15 cellular contexts compared by ENCODE assay signal in the genomic region with DNA sequence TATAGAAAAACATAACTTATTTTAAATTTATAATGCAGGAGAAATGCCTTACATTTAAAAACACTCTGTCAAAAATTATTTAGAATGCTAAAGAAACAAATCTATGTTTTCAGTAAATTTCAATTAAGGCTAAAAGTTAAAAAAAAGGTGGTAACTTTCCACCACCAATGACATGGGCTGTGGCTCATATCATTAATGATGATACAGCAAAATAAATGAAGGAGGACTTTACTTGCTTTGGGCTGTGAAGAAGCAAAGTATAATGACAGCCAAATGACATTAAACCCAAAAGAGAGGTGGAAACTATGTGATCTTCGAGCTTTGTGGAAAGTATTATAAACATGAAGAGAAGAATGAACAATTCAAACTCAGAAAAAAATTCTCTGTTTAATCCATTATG.
A peak's percentile ranks its signal among the peaks of the same experiment; 100 is the strongest.
DNase-seq lines count a peak whose midpoint lies in the region; ATAC-seq, FAIRE-seq and TF ChIP-seq lines count a peak whose summit lies in the region.
"Had no signal": no experiment of that assay in that cellular context is flagged by ENCODE, and none has a peak within 500 bp of the region (broad histone marks: within the 10 kb centered on the region; RNA-seq: fewer than 3 reads in every experiment).

No MANE protein-coding gene starts in this region.

- no peaks in the 10 kb centered on the region for H3K9me3 Mint-ChIP-seq in nephron
- H3K9me3 Mint-ChIP-seq: CD4-positive, alpha-beta memory T cell had no signal

- dilution Hi-C loops in IMR-90 (cut with HindIII; ENCODE audit: low sequenced_read_pairs, unreplicated experiment), result no loop called here

- H3K36me3 ChIP-seq in IMR-90 (ENCODE audit: control insufficient read depth, insufficient read depth, low read length) (no peaks in the 10 kb centered on the region), H1 (ENCODE audit: control insufficient read depth in 2 of 4, insufficient read depth in 4 of 4, low read length in 3 of 4) (no peaks in the 10 kb centered on the region)
- H3K36me3 ChIP-seq: BE2C, HAP-1 had no signal

- H4K8ac ChIP-seq in IMR-90 (ENCODE audit: low read depth in 2 of 2, low read length in 2 of 2) (no peak overlapping the region), H1 (ENCODE audit: extremely low read depth, insufficient read depth, low read length) (no peak overlapping the region)

- no peaks in the 10 kb centered on the region for H3K27me3 Mint-ChIP-seq in nephron (ENCODE audit: low read depth)

- H3K4me1 ChIP-seq in A549, result peaks cover 20% of the 10 kb centered on the region
- peaks cover 8% of the 10 kb centered on the region for H3K4me1 ChIP-seq in IMR-90 (ENCODE audit: control insufficient read depth, insufficient read depth, low read length)
- no peaks in the 10 kb centered on the region for H3K4me1 ChIP-seq in H1 (replicated peaks in 1 of 4; ENCODE audit: control insufficient read depth in 3 of 4, insufficient read depth in 4 of 4, low read length in 3 of 4)

- no peak overlapping the region for H2AK9ac ChIP-seq in IMR-90 (replicated peaks; ENCODE audit: low read depth, low read length, poor library complexity)

- no peak overlapping the region for H4K5ac ChIP-seq in IMR-90 (ENCODE audit: low read depth, low read length)
- H4K5ac ChIP-seq in H1 (ENCODE audit: insufficient read length, low read depth, low read length), result no peak overlapping the region

- no peak overlapping the region for H2BK120ac ChIP-seq in IMR-90 (ENCODE audit: low read depth, low read length)
- no peak overlapping the region for H2BK120ac ChIP-seq in H1 (replicated peaks; ENCODE audit: low read depth, low read length)

- H2BK15ac ChIP-seq in IMR-90 (ENCODE audit: low read depth, low read length), result no peak overlapping the region
- no peak overlapping the region for H2BK15ac ChIP-seq in H1 (ENCODE audit: low read length)

- intact Hi-C loops in IMR-90 (cut with micrococcal nuclease), result no loop called here

- no peak for FAIRE-seq in A549 (lab: Jason Lieb, UNC)
- FAIRE-seq in H1 (lab: Jason Lieb, UNC), result no peak
- FAIRE-seq: A204.1, GM12891 had no signal

- ATAC-seq in A549 (no peak), IMR-90 (ENCODE audit: low read depth) (no peak), HG03469 (IDR thresholded peaks at IDR 0.05; ENCODE audit: unreplicated experiment) (no peak)

- H3K9me3 ChIP-seq in A549, result no peaks in the 10 kb centered on the region
- H3K9me3 ChIP-seq in IMR-90 (ENCODE audit: control insufficient read depth, insufficient read depth, low read length), result no peaks in the 10 kb centered on the region
- H3K9me3 ChIP-seq in H1 (ENCODE audit: insufficient read depth in 2 of 2, low read depth in 1 of 2, low read length in 1 of 2), result no peaks in the 10 kb centered on the region
- H3K9me3 ChIP-seq: BE2C, HAP-1 had no signal

- no peak overlapping the region for H2BK12ac ChIP-seq in H1 (ENCODE audit: low read depth, low read length)

- H3K79me1 ChIP-seq in IMR-90 (ENCODE audit: low read depth in 1 of 2, low read length in 2 of 2) (peaks cover 0 to 8% of the 10 kb centered on the region in 2 experiments; a peak in 1 of 4 replicates), H1 (ENCODE audit: low read depth, low read length) (no peaks in the 10 kb centered on the region)

- no peak overlapping the region for H2BK20ac ChIP-seq in IMR-90 (ENCODE audit: low read depth, low read length)
- H2BK20ac ChIP-seq in H1 (ENCODE audit: low read length), result no peak overlapping the region

- BruUV-seq in IMR-90 (replicated peaks; lab: Mats Ljungman, UMichigan), result no TSS peak

- DNase-seq in A549 (ENCODE audit: low read depth in 1 of 2, low spot score in 1 of 2) (no peak), IMR-90 (no peak), H1 (ENCODE audit: low read depth in 1 of 2, low spot score in 2 of 2) (no peak), HK-2 (ENCODE audit: unreplicated experiment) (no peak), SK-N-DZ (ENCODE audit: low spot score) (no peak)
- DNase-seq: BE2C, DMS79, GOT3 had no signal

- no peaks in the 10 kb centered on the region for H3K9me1 ChIP-seq in IMR-90 (ENCODE audit: insufficient read depth, low read length)

- H3K23ac ChIP-seq in IMR-90 (ENCODE audit: low read depth, low read length) (no peak overlapping the region), H1 (ENCODE audit: insufficient read length) (no peak overlapping the region)

- H3K36me3 Mint-ChIP-seq in nephron (ENCODE audit: low read depth), result no peaks in the 10 kb centered on the region
- H3K36me3 Mint-ChIP-seq: CD4-positive, alpha-beta memory T cell had no signal

- WGBS in A549 (ENCODE audit: missing lambda C conversion rate), result 50% methylated on average over 1 of the region's 1 CpG
- no CpG with 5 or more reads among the region's 1 CpG for WGBS in IMR-90 (ENCODE audit: extremely low coverage in 2 of 2, insufficient read length in 1 of 2), 2 experiments
- 80% methylated on average over 1 of the region's 1 CpG; no CpG with 5 or more reads in 1 of the 2 experiments for WGBS in H1 (ENCODE audit: extremely low coverage in 1 of 2, insufficient coverage in 1 of 2, insufficient read length in 1 of 2, insufficient replicate concordance in 2 of 2, low coverage in 1 of 2, low lambda C conversion rate in 2 of 2, missing lambda C conversion rate in 1 of 2), 2 experiments

- H3K4ac ChIP-seq in IMR-90 (ENCODE audit: low read depth, low read length) (no peak overlapping the region), H1 (replicated peaks; ENCODE audit: insufficient read length, low read depth, low read length) (no peak overlapping the region)

- no peak overlapping the region for H2BK5ac ChIP-seq in IMR-90 (ENCODE audit: low read depth, low read length, poor library complexity, severe bottlenecking)
- H2BK5ac ChIP-seq in H1 (ENCODE audit: low read depth, low read length), result no peak overlapping the region

- in situ Hi-C loops in IMR-90 (cut with MboI; ENCODE audit: low sequenced_read_pairs), result no loop called here

- H3K4me2 ChIP-seq in A549, result peak overlapping the region; percentile 26; the same call in 1 of the 3 replicates
- H3K4me2 ChIP-seq in IMR-90 (ENCODE audit: low read depth, low read length), result peak overlapping the region; percentile 35; the same call in 1 of the 2 replicates
- no peak overlapping the region for H3K4me2 ChIP-seq in H1 (ENCODE audit: insufficient read depth in 1 of 2, low read depth in 2 of 2, low read length in 2 of 2)

- TF ChIP-seq EP300 in A549 (IDR thresholded peaks at IDR 0.05), result no peak
- no peak for TF ChIP-seq EP300 in H1 (IDR thresholded peaks at IDR 0.05; ENCODE audit: borderline replicate concordance in 1 of 2, low read depth in 2 of 2, low read length in 2 of 2)

- no peak overlapping the region for H3K4me3 ChIP-seq in A549
- H3K4me3 ChIP-seq in IMR-90 (ENCODE audit: insufficient read depth, low read depth, low read length), result no peak overlapping the region
- no peak overlapping the region for H3K4me3 ChIP-seq in H1 (ENCODE audit: extremely low read depth in 1 of 4, insufficient read depth in 2 of 4, low read depth in 3 of 4, low read length in 4 of 4)
- H3K4me3 ChIP-seq: HAP-1 had no signal

- H3K23me2 ChIP-seq in H1 (ENCODE audit: low read depth, low read length), result no peaks in the 10 kb centered on the region

- no peak overlapping the region for H3K56ac ChIP-seq in IMR-90 (ENCODE audit: extremely low read depth, insufficient read depth, low read length)
- no peak overlapping the region for H3K56ac ChIP-seq in H1 (replicated peaks; ENCODE audit: insufficient read length, low read depth, low read length)

- H4K20me1 ChIP-seq in IMR-90 (ENCODE audit: insufficient read depth, low read length), result no peaks in the 10 kb centered on the region
- H4K20me1 ChIP-seq in H1 (replicated peaks in 1 of 2; ENCODE audit: control insufficient read depth in 1 of 2, insufficient read depth in 2 of 2, low read length in 2 of 2), result no peaks in the 10 kb centered on the region

- H3K18ac ChIP-seq in IMR-90 (ENCODE audit: low read depth, low read length), result no peak overlapping the region; the same call in 1 of the 2 replicates
- H3K18ac ChIP-seq in H1 (ENCODE audit: extremely low read depth, low read length), result no peak overlapping the region

- no peak overlapping the region for H3K4me3 Mint-ChIP-seq in nephron
- H3K4me3 Mint-ChIP-seq: CD4-positive, alpha-beta memory T cell had no signal

- CTCF ChIA-PET in A549 (lab: Yijun Ruan, JAX), result interaction anchor here (0.6 kb wide), 2 partner anchors 248 to 483 kb away, joined by 3 to 4 read pairs; no protein-coding TSS in a partner anchor
- CTCF ChIA-PET in IMR-90 (lab: Yijun Ruan, JAX), result interaction anchor here (0.6 kb wide), 1 partner anchor 94 kb away, joined by 3 read pairs; no protein-coding TSS in a partner anchor
- CTCF ChIA-PET in H1 (lab: Charles Lee; ENCODE audit: partially characterized antibody), result interaction anchor here (0.7 to 0.9 kb wide), 2 partner anchors 17 to 363 kb away, joined by 3 to 4 read pairs; no protein-coding TSS in a partner anchor

- H3K27ac ChIP-seq in A549 (no peak overlapping the region), IMR-90 (ENCODE audit: insufficient read depth, low read length) (no peak overlapping the region), H1 (ENCODE audit: low read depth, low read length) (no peak overlapping the region)
- H3K27ac ChIP-seq: C4-2B had no signal

- H3K79me2 ChIP-seq in H1 (ENCODE audit: control insufficient read depth in 1 of 2, insufficient read depth in 2 of 2, low read length in 2 of 2), result no peaks in the 10 kb centered on the region

- TF ChIP-seq POLR2A in A549 (IDR thresholded peaks at IDR 0.05; ENCODE audit: low read length), result no peak
- no peak for TF ChIP-seq POLR2A in IMR-90 (IDR thresholded peaks at IDR 0.05; ENCODE audit: low read depth, low read length)
- TF ChIP-seq POLR2A in H1 (IDR thresholded peaks at IDR 0.05; ENCODE audit: control extremely low read depth in 1 of 2, low read depth in 2 of 2, low read length in 2 of 2), result no peak

- POLR2A ChIA-PET in A549 (lab: Yijun Ruan, JAX), result no interaction called here
- POLR2A ChIA-PET in IMR-90 (lab: Charles Lee; ENCODE audit: unreplicated experiment), result no interaction called here
- POLR2A ChIA-PET in H1 (lab: Charles Lee; ENCODE audit: partially characterized antibody), result no interaction called here

- H2AFZ ChIP-seq in IMR-90 (replicated peaks; ENCODE audit: low read length, poor library complexity) (no peak overlapping the region), H1 (ENCODE audit: low read length) (no peak overlapping the region)

- H3K27me3 ChIP-seq in IMR-90 (ENCODE audit: control insufficient read depth, insufficient read depth, low read length) (no peaks in the 10 kb centered on the region), H1 (replicated peaks in 1 of 4; ENCODE audit: control insufficient read depth in 3 of 4, extremely low read depth in 1 of 4, insufficient read depth in 3 of 4, low read length in 3 of 4) (no peaks in the 10 kb centered on the region)
- H3K27me3 ChIP-seq: BE2C had no signal

- TF ChIP-seq CTCF in A549 (IDR thresholded peaks at IDR 0.05) (no peak), IMR-90 (conservative IDR thresholded peaks at IDR 0.05; ENCODE audit: low read depth, low read length) (no peak), H1 (IDR thresholded peaks at IDR 0.05; ENCODE audit: control extremely low read depth in 1 of 3, insufficient read depth in 1 of 3, low read depth in 1 of 3, low read length in 3 of 3) (no peak), nephron (IDR thresholded peaks at IDR 0.05; ENCODE audit: unreplicated experiment in 3 of 3) (no peak)

- H3K9ac ChIP-seq in IMR-90 (ENCODE audit: low read depth, low read length), result no peak overlapping the region
- H3K9ac ChIP-seq in H1 (replicated peaks in 1 of 4; ENCODE audit: extremely low read depth in 1 of 4, low read depth in 3 of 4, low read length in 3 of 4), result no peak overlapping the region

- no peak overlapping the region for H2AK5ac ChIP-seq in IMR-90 (ENCODE audit: low read depth, low read length)
- H2AK5ac ChIP-seq in H1 (ENCODE audit: low read depth, low read length), result no peak overlapping the region

- peaks cover 38% of the 10 kb centered on the region for H3K4me1 Mint-ChIP-seq in nephron
- H3K4me1 Mint-ChIP-seq: CD4-positive, alpha-beta memory T cell had no signal

- H4K91ac ChIP-seq in IMR-90 (ENCODE audit: insufficient read depth, low read depth, low read length), result no peak overlapping the region
- H4K91ac ChIP-seq in H1 (replicated peaks; ENCODE audit: insufficient read length, low read length), result no peak overlapping the region

- H3K14ac ChIP-seq in IMR-90 (replicated peaks; ENCODE audit: low read depth, low read length) (no peak overlapping the region), H1 (ENCODE audit: insufficient read length) (no peak overlapping the region)

- no peak for TF ChIP-seq RAD21 in A549 (conservative IDR thresholded peaks at IDR 0.05 in 1 of 2, IDR thresholded peaks at IDR 0.05 in 1 of 2)
- no peak for TF ChIP-seq RAD21 in IMR-90 (IDR thresholded peaks at IDR 0.05; ENCODE audit: low read length)
- TF ChIP-seq RAD21 in H1 (IDR thresholded peaks at IDR 0.05 in 1 of 2, conservative IDR thresholded peaks at IDR 0.05 in 1 of 2; ENCODE audit: low read depth in 2 of 2, low read length in 2 of 2), result no peak

- H3K27ac Mint-ChIP-seq in nephron, result peak overlapping the region in 2 of 3 experiments; percentile 2 to 12
- H3K27ac Mint-ChIP-seq: CD4-positive, alpha-beta memory T cell had no signal

Comparison
In these comparisons a context has a peak if more than half of its experiments do, and no peak if none do; other contexts are left out.
1. H3K4me2 ChIP-seq: peak in A549 (single experiment) and IMR-90 (single experiment); none in H1 (0 of 2).
2. Of the 18 proteins assayed by ChIP-seq in both H1 and A549: peak only in H1: none; only in A549: none; in both: MAFK; in neither: 17.